Comparison of ENCODE assay signal across 8 cellular contexts in the genomic region with DNA sequence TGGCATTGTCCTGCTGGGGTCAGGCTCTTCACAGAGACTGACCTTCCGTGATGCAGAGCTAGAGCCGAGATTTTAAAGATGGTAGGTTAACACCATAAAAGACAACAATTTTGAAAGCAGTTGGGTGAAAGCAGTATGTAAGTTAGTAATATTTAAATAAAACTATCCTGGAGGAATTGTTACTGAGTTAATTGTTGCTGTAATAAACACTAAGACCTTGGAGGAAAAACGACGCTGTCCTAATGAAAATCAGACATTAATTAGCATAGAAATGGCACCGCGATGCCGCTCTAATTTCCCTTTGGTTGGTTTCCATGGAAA. TPM values are rescaled to one million over a fixed set of nuclear protein-coding genes. Genes with fewer than 3 reads are reported as not detected.
DNase-seq lines count a peak whose midpoint lies in the region; ATAC-seq and TF ChIP-seq lines count a peak whose summit lies in the region.
"Had no signal": no experiment of that assay in that cellular context is flagged by ENCODE, and none has a peak within 500 bp of the region (broad histone marks: within the 10 kb centered on the region; RNA-seq: fewer than 3 reads in every experiment).

No MANE protein-coding gene starts in this region.

- H3K27me3 ChIP-seq in HCT116 (ENCODE audit: insufficient read depth, low read length) (no peaks in the 10 kb centered on the region), iPS-20b (ENCODE audit: insufficient read depth, low read length) (no peaks in the 10 kb centered on the region)

- H3K4me2 ChIP-seq in HCT116 (ENCODE audit: low read length) = peak overlapping the region; percentile 90

- H3K36me3 ChIP-seq in HCT116 (ENCODE audit: control insufficient read depth in 1 of 2, insufficient read depth in 2 of 2, low read length in 2 of 2) = no peaks in the 10 kb centered on the region
- peaks cover 3% of the 10 kb centered on the region for H3K36me3 ChIP-seq in SK-N-MC (ENCODE audit: insufficient read depth, low read length)
- H3K36me3 ChIP-seq in iPS-20b (ENCODE audit: insufficient read depth, low read depth, low read length) = peaks cover 3% of the 10 kb centered on the region; the same call in 1 of the 2 replicates

- CTCF ChIA-PET in HCT116 (lab: Charles Lee) = interaction anchor here (1.1 kb wide), 1 partner anchor 20 kb away, joined by 3 read pairs; no protein-coding TSS in a partner anchor

- BruUV-seq in HCT116 (replicated peaks; lab: Mats Ljungman, UMichigan) = TSS peak; percentile 94

- H3K9me2 ChIP-seq in HCT116 (ENCODE audit: insufficient read depth) = no peaks in the 10 kb centered on the region

- intact Hi-C loops in HCT116 (cut with micrococcal nuclease) = no loop called here

- TF ChIP-seq CTCF in HCT116 (IDR thresholded peaks at IDR 0.05 in 2 of 3, conservative IDR thresholded peaks at IDR 0.05 in 1 of 3; ENCODE audit: borderline replicate concordance in 1 of 3, insufficient read depth in 1 of 3, low read depth in 2 of 3, low read length in 2 of 3) = peak; percentile 10 to 39 (median 16); a peak in 2 of 6 replicates

- H3K79me2 ChIP-seq in HCT116 (ENCODE audit: insufficient read depth, low read length) = peaks cover 39% of the 10 kb centered on the region

- RAD21 ChIA-PET in HCT116 (lab: Charles Lee; ENCODE audit: low non-redundant PET in 1 of 2, low total read pairs in 2 of 2, uncharacterized antibody in 2 of 2, unreplicated experiment in 2 of 2) = no interaction called here

- H3K9ac ChIP-seq in HCT116 (ENCODE audit: low read length) (peak overlapping the region; percentile 94), SK-N-MC (ENCODE audit: insufficient read length) (peak overlapping the region; percentile 94), iPS-20b (ENCODE audit: low read depth, low read length) (peak overlapping the region; percentile 100)

- H3K4me3 ChIP-seq in HCT116 (replicated peaks in 1 of 2; ENCODE audit: low read depth in 1 of 2, low read length in 2 of 2) (peak overlapping the region; percentile 94 to 99), SK-N-MC (peak overlapping the region; percentile 82), iPS-20b (ENCODE audit: low read length) (peak overlapping the region; percentile 98)

- DNase-seq in HCT116 (ENCODE audit: low read depth, low spot score) (no peak), SK-N-MC (ENCODE audit: low read depth, low spot score) (no peak), substantia nigra (lab: John Stamatoyannopoulos, UW) (no peak), kidney glomerular epithelial cell (lab: John Stamatoyannopoulos, UW) (no peak), HuH-7.5 (ENCODE audit: low spot score) (no peak)

- no peak for TF ChIP-seq POLR2A in HCT116 (IDR thresholded peaks at IDR 0.05; ENCODE audit: borderline replicate concordance, extremely low read depth, insufficient read depth, insufficient read length)

- no peaks in the 10 kb centered on the region for H4K20me1 ChIP-seq in HCT116 (ENCODE audit: insufficient read depth)

- POLR2A ChIA-PET in HCT116 (lab: Charles Lee) = no interaction called here

- TF ChIP-seq RAD21 in HCT116 (IDR thresholded peaks at IDR 0.05; ENCODE audit: low read depth) = no peak; the same call in 1 of the 2 replicates

- H3K9me3 ChIP-seq in HCT116 (ENCODE audit: control insufficient read depth in 1 of 2, insufficient read depth in 1 of 2, low read depth in 1 of 2, low read length in 2 of 2) (no peaks in the 10 kb centered on the region), SK-N-MC (ENCODE audit: low read depth, low read length) (no peaks in the 10 kb centered on the region), iPS-20b (ENCODE audit: insufficient read depth, low read depth, low read length) (no peaks in the 10 kb centered on the region; the same call in 1 of the 2 replicates)

- H2AFZ ChIP-seq in HCT116 (ENCODE audit: low read depth, low read length, poor library complexity, severe bottlenecking) = peak overlapping the region; percentile 78

- peaks cover 11 to 21% of the 10 kb centered on the region in 2 experiments; a peak in 3 of 4 replicates for H3K4me1 ChIP-seq in HCT116 (ENCODE audit: control insufficient read depth in 1 of 2, insufficient read depth in 2 of 2, low read length in 2 of 2)
- peaks cover 14% of the 10 kb centered on the region for H3K4me1 ChIP-seq in iPS-20b (ENCODE audit: insufficient read depth, low read length)

- peak overlapping the region; percentile 65; the same call in 1 of the 2 replicates for H3K27ac ChIP-seq in HCT116 (ENCODE audit: low read depth, low read length)
- H3K27ac ChIP-seq in SK-N-MC = peak overlapping the region; percentile 98
- H3K27ac ChIP-seq in iPS-20b (ENCODE audit: low read length) = peak overlapping the region; percentile 99
- peak overlapping the region; percentile 49 for H3K27ac ChIP-seq in substantia nigra (ENCODE audit: low read depth, low read length, poor library complexity, severe bottlenecking)

- ATAC-seq in HCT116 (no peak), GM21515 (IDR thresholded peaks at IDR 0.05; ENCODE audit: unreplicated experiment) (no peak)

TF ChIP-seq in HCT116, 20 proteins besides CTCF, POLR2A, EP300 and RAD21:
- TF ChIP-seq FOSL1 (IDR thresholded peaks at IDR 0.05; ENCODE audit: low read depth) (no peak), POLR2AphosphoS5 (IDR thresholded peaks at IDR 0.05; ENCODE audit: low read depth, low read length) (no peak), JUND (IDR thresholded peaks at IDR 0.05) (no peak), ZFX (IDR thresholded peaks at IDR 0.05) (no peak), SIN3A (IDR thresholded peaks at IDR 0.05; ENCODE audit: low read depth) (no peak), SP1 (IDR thresholded peaks at IDR 0.05; ENCODE audit: low read depth) (no peak), SRF (IDR thresholded peaks at IDR 0.05; ENCODE audit: low read depth) (no peak), EGR1 (IDR thresholded peaks at IDR 0.05; ENCODE audit: low read depth) (no peak), YY1 (IDR thresholded peaks at IDR 0.05; ENCODE audit: extremely low read depth, insufficient replicate concordance, low read depth, low read length) (no peak)
- TF ChIP-seq, protein P1, sequence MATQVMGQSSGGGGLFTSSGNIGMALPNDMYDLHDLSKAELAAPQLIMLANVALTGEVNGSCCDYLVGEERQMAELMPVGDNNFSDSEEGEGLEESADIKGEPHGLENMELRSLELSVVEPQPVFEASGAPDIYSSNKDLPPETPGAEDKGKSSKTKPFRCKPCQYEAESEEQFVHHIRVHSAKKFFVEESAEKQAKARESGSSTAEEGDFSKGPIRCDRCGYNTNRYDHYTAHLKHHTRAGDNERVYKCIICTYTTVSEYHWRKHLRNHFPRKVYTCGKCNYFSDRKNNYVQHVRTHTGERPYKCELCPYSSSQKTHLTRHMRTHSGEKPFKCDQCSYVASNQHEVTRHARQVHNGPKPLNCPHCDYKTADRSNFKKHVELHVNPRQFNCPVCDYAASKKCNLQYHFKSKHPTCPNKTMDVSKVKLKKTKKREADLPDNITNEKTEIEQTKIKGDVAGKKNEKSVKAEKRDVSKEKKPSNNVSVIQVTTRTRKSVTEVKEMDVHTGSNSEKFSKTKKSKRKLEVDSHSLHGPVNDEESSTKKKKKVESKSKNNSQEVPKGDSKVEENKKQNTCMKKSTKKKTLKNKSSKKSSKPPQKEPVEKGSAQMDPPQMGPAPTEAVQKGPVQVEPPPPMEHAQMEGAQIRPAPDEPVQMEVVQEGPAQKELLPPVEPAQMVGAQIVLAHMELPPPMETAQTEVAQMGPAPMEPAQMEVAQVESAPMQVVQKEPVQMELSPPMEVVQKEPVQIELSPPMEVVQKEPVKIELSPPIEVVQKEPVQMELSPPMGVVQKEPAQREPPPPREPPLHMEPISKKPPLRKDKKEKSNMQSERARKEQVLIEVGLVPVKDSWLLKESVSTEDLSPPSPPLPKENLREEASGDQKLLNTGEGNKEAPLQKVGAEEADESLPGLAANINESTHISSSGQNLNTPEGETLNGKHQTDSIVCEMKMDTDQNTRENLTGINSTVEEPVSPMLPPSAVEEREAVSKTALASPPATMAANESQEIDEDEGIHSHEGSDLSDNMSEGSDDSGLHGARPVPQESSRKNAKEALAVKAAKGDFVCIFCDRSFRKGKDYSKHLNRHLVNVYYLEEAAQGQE (IDR thresholded peaks at IDR 0.05; ENCODE audit: low read depth) = no peak
- TF ChIP-seq, protein P2, sequence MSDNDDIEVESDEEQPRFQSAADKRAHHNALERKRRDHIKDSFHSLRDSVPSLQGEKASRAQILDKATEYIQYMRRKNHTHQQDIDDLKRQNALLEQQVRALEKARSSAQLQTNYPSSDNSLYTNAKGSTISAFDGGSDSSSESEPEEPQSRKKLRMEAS (IDR thresholded peaks at IDR 0.05) = no peak
- TF ChIP-seq, protein P3, sequence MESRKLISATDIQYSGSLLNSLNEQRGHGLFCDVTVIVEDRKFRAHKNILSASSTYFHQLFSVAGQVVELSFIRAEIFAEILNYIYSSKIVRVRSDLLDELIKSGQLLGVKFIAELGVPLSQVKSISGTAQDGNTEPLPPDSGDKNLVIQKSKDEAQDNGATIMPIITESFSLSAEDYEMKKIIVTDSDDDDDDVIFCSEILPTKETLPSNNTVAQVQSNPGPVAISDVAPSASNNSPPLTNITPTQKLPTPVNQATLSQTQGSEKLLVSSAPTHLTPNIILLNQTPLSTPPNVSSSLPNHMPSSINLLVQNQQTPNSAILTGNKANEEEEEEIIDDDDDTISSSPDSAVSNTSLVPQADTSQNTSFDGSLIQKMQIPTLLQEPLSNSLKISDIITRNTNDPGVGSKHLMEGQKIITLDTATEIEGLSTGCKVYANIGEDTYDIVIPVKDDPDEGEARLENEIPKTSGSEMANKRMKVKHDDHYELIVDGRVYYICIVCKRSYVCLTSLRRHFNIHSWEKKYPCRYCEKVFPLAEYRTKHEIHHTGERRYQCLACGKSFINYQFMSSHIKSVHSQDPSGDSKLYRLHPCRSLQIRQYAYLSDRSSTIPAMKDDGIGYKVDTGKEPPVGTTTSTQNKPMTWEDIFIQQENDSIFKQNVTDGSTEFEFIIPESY (IDR thresholded peaks at IDR 0.05; ENCODE audit: extremely low read depth, insufficient replicate concordance, low read length) = no peak

RNA-seq across cellular contexts. Expression of a gene that starts 0.7 kb away (rescaled TPM):
- 95.1 TPM for total RNA-seq in HCT116 (2021; ENCODE audit: unreplicated experiment)
- 53.5 and 54.3 TPM in 2 replicates for polyA plus RNA-seq in HCT116 (2012)

RNA-seq across cellular contexts. Expression of a gene that starts 21.0 kb away (rescaled TPM):
- total RNA-seq in HCT116 (2021; ENCODE audit: unreplicated experiment) = 0.39 TPM
- polyA plus RNA-seq in HCT116 (2012) = 1.5 and 1.6 TPM in 2 replicates
- total RNA-seq: M059J had no signal

RNA-seq across cellular contexts. Expression of a gene that starts 32.2 kb away (rescaled TPM):
- total RNA-seq in HCT116 (2021; ENCODE audit: unreplicated experiment) = 109 TPM
- polyA plus RNA-seq in HCT116 (2012) = 90.6 and 98.7 TPM in 2 replicates

RNA-seq across cellular contexts. Expression of a gene that starts 36.0 kb away (rescaled TPM):
- 1.5 TPM for total RNA-seq in HCT116 (2021; ENCODE audit: unreplicated experiment)
- polyA plus RNA-seq in HCT116 (2012) = 1.4 and 2.1 TPM in 2 replicates

RNA-seq across cellular contexts. Expression of a gene that starts 45.8 kb away (rescaled TPM):
- 0.22 TPM for total RNA-seq in HCT116 (2021; ENCODE audit: unreplicated experiment)
- polyA plus RNA-seq in HCT116 (2012) = 0.30 and 0.31 TPM in 2 replicates

Comparison
In these comparisons a context has a peak if more than half of its experiments do, and no peak if none do; other contexts are left out.
1. H3K27ac ChIP-seq: peak in every context shown above with its lines; median percentile 99 in iPS-20b; 98 in SK-N-MC; 65 in HCT116; 49 in substantia nigra.